Comparison of ENCODE assay signal across 15 cellular contexts in the genomic region with DNA sequence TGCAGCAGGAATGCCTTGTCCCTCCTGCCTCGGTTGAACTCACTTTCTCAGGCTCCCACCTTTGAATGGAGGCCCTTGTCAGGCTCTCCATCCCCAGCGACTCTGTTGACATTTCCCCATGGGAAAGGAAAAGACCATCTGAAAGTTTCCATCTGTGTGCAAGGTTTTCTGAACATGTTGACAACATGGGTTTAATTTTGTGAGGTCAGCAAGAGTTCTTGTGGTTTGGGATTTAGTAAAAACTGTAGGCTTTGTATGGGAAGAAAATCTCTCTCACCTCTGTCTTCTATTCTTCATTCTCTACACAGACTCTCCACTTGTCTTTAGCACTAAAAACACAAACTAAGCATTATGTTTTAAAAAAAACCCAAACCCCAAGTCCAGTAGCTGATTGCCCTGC. TPM values are rescaled to one million over a fixed set of nuclear protein-coding genes. Genes with fewer than 3 reads are reported as not detected.
DNase-seq lines count a peak whose midpoint lies in the region; ATAC-seq and TF ChIP-seq lines count a peak whose summit lies in the region.
"Had no signal": no experiment of that assay in that cellular context is flagged by ENCODE, and none has a peak within 500 bp of the region (broad histone marks: within the 10 kb centered on the region; RNA-seq: fewer than 3 reads in every experiment).

No MANE protein-coding gene starts in this region.

- peak overlapping the region; percentile 21 for H3K27ac Mint-ChIP-seq in stimulated activated naive CD8-positive, alpha-beta T cell treated with anti-CD3 and anti-CD28 coated beads, Interleukin-15, Interleukin-2, amounts not matched to agents 100 ng/mL and 50 ng/mL, for 24 hours
- peak overlapping the region; percentile 70 for H3K27ac Mint-ChIP-seq in mesothelial cell of epicardium
- peak overlapping the region in 3 of 9 donors; percentile 7 to 15 (median 8) for H3K27ac Mint-ChIP-seq in naive thymus-derived CD4-positive, alpha-beta T cell

- TF ChIP-seq CTCF in choroid plexus epithelial cell (conservative IDR thresholded peaks at IDR 0.05; ENCODE audit: low read depth, low read length) (no peak), mesothelial cell of epicardium (IDR thresholded peaks at IDR 0.05; ENCODE audit: unreplicated experiment) (no peak)

- POLR2A ChIA-PET in naive thymus-derived CD4-positive, alpha-beta T cell (lab: Charles Lee): no interaction called here

- CTCF ChIA-PET in naive thymus-derived CD4-positive, alpha-beta T cell (lab: Charles Lee): no interaction called here

- no peaks in the 10 kb centered on the region for H3K36me3 ChIP-seq in naive thymus-derived CD4-positive, alpha-beta T cell (ENCODE audit: control insufficient read depth in 2 of 3, insufficient read depth in 3 of 3, low read length in 3 of 3)

- no peak overlapping the region for H3K4me3 Mint-ChIP-seq in stimulated activated naive CD8-positive, alpha-beta T cell treated with anti-CD3 and anti-CD28 coated beads, Interleukin-15, Interleukin-2, amounts not matched to agents 100 ng/mL and 50 ng/mL, for 24 hours
- H3K4me3 Mint-ChIP-seq in mesothelial cell of epicardium: no peak overlapping the region
- H3K4me3 Mint-ChIP-seq in naive thymus-derived CD4-positive, alpha-beta T cell: no peak overlapping the region

- intact Hi-C loops in naive thymus-derived CD4-positive, alpha-beta T cell (cut with micrococcal nuclease): no loop called here

- H3K27me3 Mint-ChIP-seq in stimulated activated naive CD8-positive, alpha-beta T cell treated with anti-CD3 and anti-CD28 coated beads, Interleukin-15, Interleukin-2, amounts not matched to agents 100 ng/mL and 50 ng/mL, for 24 hours: no peaks in the 10 kb centered on the region
- no peaks in the 10 kb centered on the region for H3K27me3 Mint-ChIP-seq in mesothelial cell of epicardium (ENCODE audit: low read depth)
- H3K27me3 Mint-ChIP-seq in naive thymus-derived CD4-positive, alpha-beta T cell: no peaks in the 10 kb centered on the region
- H3K27me3 Mint-ChIP-seq: CD4-positive, CD25-positive, alpha-beta regulatory T cell had no signal

- H3K4me3 ChIP-seq in choroid plexus epithelial cell (ENCODE audit: low read depth, low read length): no peak overlapping the region
- H3K4me3 ChIP-seq in naive thymus-derived CD4-positive, alpha-beta T cell (ENCODE audit: low read length): no peak overlapping the region

- H3K9me3 ChIP-seq in naive thymus-derived CD4-positive, alpha-beta T cell (ENCODE audit: control insufficient read depth in 2 of 3, low read length in 3 of 3): no peaks in the 10 kb centered on the region

- DNase-seq in stimulated activated naive CD8-positive, alpha-beta T cell treated with anti-CD3 and anti-CD28 coated beads, Interleukin-15, Interleukin-2, amounts not matched to agents 100 U/mL and 50 U/mL, for 24 hours: no peak
- peak; percentile 39 for DNase-seq in choroid plexus epithelial cell (ENCODE audit: low read depth)
- no peak for DNase-seq in mesothelial cell of epicardium (ENCODE audit: low spot score in 2 of 2, unreplicated experiment in 2 of 2)
- DNase-seq in naive thymus-derived CD4-positive, alpha-beta T cell: no peak
- DNase-seq in activated CD4-positive, CD25-positive, alpha-beta regulatory T cell (lab: John Stamatoyannopoulos, UW): no peak
- DNase-seq in COR-L47 (lab: John Stamatoyannopoulos, UW): no peak
- DNase-seq in activated CD8-positive, alpha-beta memory T cell treated with anti-CD3 and anti-CD28 coated beads, Interleukin-2, amount 50 U/mL, for 48 hours: no peak
- DNase-seq: CD4-positive, CD25-positive, alpha-beta regulatory T cell; GOT3; MV-4-11; NCI-H1417 treated with DMSO at 0.1 percent for 48 hours; NCI-H2029; NCI-H2171 treated with DMSO at 0.1 percent for 48 hours; NCI-H510A had no signal

- no peaks in the 10 kb centered on the region for H3K9me3 Mint-ChIP-seq in stimulated activated naive CD8-positive, alpha-beta T cell treated with anti-CD3 and anti-CD28 coated beads, Interleukin-15, Interleukin-2, amounts not matched to agents 100 ng/mL and 50 ng/mL, for 24 hours
- no peaks in the 10 kb centered on the region for H3K9me3 Mint-ChIP-seq in mesothelial cell of epicardium
- peaks cover 0 to 3% (median 0%) of the 10 kb centered on the region in 11 donors for H3K9me3 Mint-ChIP-seq in naive thymus-derived CD4-positive, alpha-beta T cell

- peaks cover 4% of the 10 kb centered on the region for H3K36me3 Mint-ChIP-seq in stimulated activated naive CD8-positive, alpha-beta T cell treated with anti-CD3 and anti-CD28 coated beads, Interleukin-15, Interleukin-2, amounts not matched to agents 100 ng/mL and 50 ng/mL, for 24 hours (ENCODE audit: low read depth)
- no peaks in the 10 kb centered on the region for H3K36me3 Mint-ChIP-seq in mesothelial cell of epicardium
- H3K36me3 Mint-ChIP-seq in naive thymus-derived CD4-positive, alpha-beta T cell: peaks cover 0 to 4% (median 0%) of the 10 kb centered on the region in 5 donors

- no peak overlapping the region for H3K27ac ChIP-seq in naive thymus-derived CD4-positive, alpha-beta T cell (ENCODE audit: low read depth, low read length)

- no peaks in the 10 kb centered on the region for H3K27me3 ChIP-seq in naive thymus-derived CD4-positive, alpha-beta T cell (ENCODE audit: control insufficient read depth in 2 of 2, insufficient read depth in 2 of 2, low read length in 2 of 2)

- H3K4me1 ChIP-seq in naive thymus-derived CD4-positive, alpha-beta T cell (ENCODE audit: control insufficient read depth in 2 of 2, insufficient read depth in 2 of 2, low read length in 2 of 2): no peaks in the 10 kb centered on the region

- H3K4me1 Mint-ChIP-seq in stimulated activated naive CD8-positive, alpha-beta T cell treated with anti-CD3 and anti-CD28 coated beads, Interleukin-15, Interleukin-2, amounts not matched to agents 100 ng/mL and 50 ng/mL, for 24 hours (ENCODE audit: low read depth): peaks cover 47% of the 10 kb centered on the region
- H3K4me1 Mint-ChIP-seq in mesothelial cell of epicardium: peaks cover 41% of the 10 kb centered on the region
- H3K4me1 Mint-ChIP-seq in naive thymus-derived CD4-positive, alpha-beta T cell: peaks cover 22 to 56% (median 45%) of the 10 kb centered on the region in 7 donors

- ATAC-seq in stimulated activated naive CD8-positive, alpha-beta T cell treated with anti-CD3 and anti-CD28 coated beads, Interleukin-15, Interleukin-2, amounts not matched to agents 100 U/mL and 50 U/mL, for 24 hours: no peak
- ATAC-seq in naive thymus-derived CD4-positive, alpha-beta T cell: no peak

RNA-seq across cellular contexts. Expression of a gene that starts 57.9 kb away (rescaled TPM):
- 32.5 to 34.5 TPM (median 32.7 TPM) in 3 replicates for total RNA-seq in mesothelial cell of epicardium
- total RNA-seq in naive thymus-derived CD4-positive, alpha-beta T cell: 10 to 100 TPM; 27.2 to 58.8 (median 29.4) TPM
- polyA plus RNA-seq in naive thymus-derived CD4-positive, alpha-beta T cell: 10 to 100 TPM; 11.8 to 19.2 TPM
